26 cellular contexts compared by ENCODE assay signal in the genomic region with DNA sequence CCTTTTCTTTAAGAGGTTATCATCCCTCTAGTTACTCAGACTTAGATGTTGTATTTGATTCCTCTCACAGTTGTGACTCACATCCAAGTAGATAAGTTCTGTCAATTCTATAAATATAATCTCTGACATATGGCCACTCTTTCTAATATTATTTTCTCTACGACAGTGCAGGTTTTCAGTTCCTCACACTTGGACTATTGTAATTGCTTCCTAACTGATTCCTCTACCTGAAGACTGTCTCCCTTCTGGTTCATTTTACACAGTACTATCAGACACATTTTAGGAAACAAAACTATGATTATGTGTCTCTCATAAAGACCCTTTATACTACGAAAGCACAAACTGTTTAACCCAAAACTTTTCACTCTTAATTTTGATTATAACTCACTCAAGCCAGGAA. TPM values are rescaled to one million over a fixed set of nuclear protein-coding genes. Genes with fewer than 3 reads are reported as not detected.
"Had no signal": no experiment of that assay in that cellular context is flagged by ENCODE, and none has a peak within 500 bp of the region (broad histone marks: within the 10 kb centered on the region; RNA-seq: fewer than 3 reads in every experiment).

No MANE protein-coding gene starts in this region.

- H3K27ac Mint-ChIP-seq: activated CD4-positive, alpha-beta memory T cell treated with anti-CD3 and anti-CD28 coated beads for 36 hours; activated naive CD8-positive, alpha-beta T cell treated with anti-CD3 and anti-CD28 coated beads for 36 hours; effector memory CD8-positive, alpha-beta T cell; T-helper 2 cell treated with Interferon-gamma antibody and Interleukin-4, amounts not matched to agents 5 μg/mL and 100 μg/mL, for 36 hours had no signal

- H3K27me3 Mint-ChIP-seq: activated CD4-positive, alpha-beta memory T cell treated with anti-CD3 and anti-CD28 coated beads for 36 hours; activated naive CD8-positive, alpha-beta T cell treated with anti-CD3 and anti-CD28 coated beads for 36 hours; effector memory CD8-positive, alpha-beta T cell had no signal

- H3K9me3 Mint-ChIP-seq: activated CD4-positive, alpha-beta memory T cell treated with anti-CD3 and anti-CD28 coated beads for 36 hours; activated naive CD8-positive, alpha-beta T cell treated with anti-CD3 and anti-CD28 coated beads for 36 hours; effector memory CD8-positive, alpha-beta T cell; T-helper 2 cell treated with Interferon-gamma antibody and Interleukin-4, amounts not matched to agents 5 μg/mL and 100 μg/mL, for 36 hours had no signal

- H3K4me3 Mint-ChIP-seq: activated CD4-positive, alpha-beta memory T cell treated with anti-CD3 and anti-CD28 coated beads for 36 hours; activated naive CD8-positive, alpha-beta T cell treated with anti-CD3 and anti-CD28 coated beads for 36 hours; effector memory CD8-positive, alpha-beta T cell; T-helper 2 cell treated with Interferon-gamma antibody and Interleukin-4, amounts not matched to agents 5 μg/mL and 100 μg/mL, for 36 hours had no signal

- H3K9me3 ChIP-seq: heart left ventricle, left lung, sigmoid colon, thyroid gland had no signal

- H3K36me3 Mint-ChIP-seq: activated CD4-positive, alpha-beta memory T cell treated with anti-CD3 and anti-CD28 coated beads for 36 hours; activated naive CD8-positive, alpha-beta T cell treated with anti-CD3 and anti-CD28 coated beads for 36 hours had no signal

- H3K4me3 ChIP-seq: heart left ventricle, left lung, sigmoid colon, thyroid gland had no signal

- H3K36me3 ChIP-seq: heart left ventricle, left lung, sigmoid colon, thyroid gland had no signal

- ATAC-seq: effector memory CD8-positive, alpha-beta T cell; heart left ventricle; left lung had no signal

- H3K27ac ChIP-seq: heart left ventricle, left lung, sigmoid colon, thyroid gland had no signal

- H3K4me1 ChIP-seq: left lung, sigmoid colon, thyroid gland had no signal

- FAIRE-seq: kidney, TTC549 had no signal

- H3K27me3 ChIP-seq: heart left ventricle, left lung, sigmoid colon, thyroid gland had no signal

- DNase-seq: activated CD4-positive, alpha-beta memory T cell treated with anti-CD3 and anti-CD28 coated beads for 36 hours; activated naive CD4-positive, alpha-beta T cell; activated naive CD8-positive, alpha-beta T cell treated with anti-CD3 and anti-CD28 coated beads for 36 hours; activated T-cell treated with anti-CD3 and anti-CD28 coated beads for 4 hours; amniotic stem cell; effector memory CD8-positive, alpha-beta T cell; foreskin melanocyte; heart left ventricle; kidney; left lung; midbrain; occipital lobe; posterior cingulate gyrus; sigmoid colon; stimulated activated naive CD4-positive, alpha-beta T cell treated with Interleukin-2 at 50 U/mL for 16 hours; thyroid gland had no signal

RNA-seq across cellular contexts. Expression of a gene that starts 31.3 kb away (rescaled TPM):
- total RNA-seq: activated CD4-positive, alpha-beta memory T cell treated with anti-CD3 and anti-CD28 coated beads for 36 hours; activated naive CD8-positive, alpha-beta T cell treated with anti-CD3 and anti-CD28 coated beads for 36 hours; cardiac septum; dermis microvascular lymphatic vessel endothelial cell; heart left ventricle; kidney; left lung; lung microvascular endothelial cell; myocyte; occipital lobe; renal cortical epithelial cell; sigmoid colon; subcutaneous adipose tissue; thyroid gland; urinary bladder had no signal
- polyA plus RNA-seq: heart left ventricle, neural cell, sigmoid colon, urinary bladder had no signal
